Comparison of ENCODE assay signal across 11 cellular contexts in the genomic region with DNA sequence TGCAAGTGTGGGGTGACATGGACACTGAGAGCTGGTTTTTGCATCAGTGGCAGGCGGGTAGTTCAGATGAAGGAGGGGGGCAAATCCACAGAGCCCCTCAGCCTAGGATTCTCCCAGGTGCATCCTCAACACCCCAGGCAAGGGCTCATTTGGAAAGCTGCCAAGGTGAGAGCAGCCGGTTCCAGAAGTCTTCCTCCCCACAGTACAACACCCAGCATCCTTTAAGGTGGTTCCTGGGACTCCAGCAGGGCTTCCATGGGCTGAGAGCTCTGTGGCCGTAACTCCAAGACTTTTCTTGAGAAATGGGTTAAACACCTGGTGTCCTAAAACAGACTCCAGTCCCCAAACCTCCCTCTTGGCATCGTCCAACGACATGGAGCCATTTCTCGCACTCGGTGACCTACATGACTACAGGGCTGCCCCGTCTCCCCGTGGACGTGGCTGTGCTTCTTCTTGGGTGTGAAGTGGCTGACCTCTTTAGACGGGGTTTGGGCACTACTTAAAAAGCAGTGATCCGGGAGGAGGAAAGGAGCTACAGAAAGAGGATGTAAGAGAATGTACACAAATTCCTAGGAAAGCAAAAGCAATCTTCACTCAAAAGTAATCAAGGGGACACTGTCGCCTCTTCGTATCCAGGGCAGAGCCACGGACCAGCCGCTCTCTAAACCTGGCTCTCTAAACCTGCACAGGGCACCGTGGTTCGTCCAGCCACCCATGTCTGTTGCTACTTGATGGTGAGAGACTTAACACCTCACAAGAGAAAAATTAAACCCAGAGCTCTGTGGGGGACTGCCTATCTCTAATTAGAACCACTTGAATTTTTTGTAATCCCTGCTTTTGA. TPM values are rescaled to one million over a fixed set of nuclear protein-coding genes. Genes with fewer than 3 reads are reported as not detected.
A peak's percentile ranks its signal among the peaks of the same experiment; 100 is the strongest.
DNase-seq lines count a peak whose midpoint lies in the region; ATAC-seq, FAIRE-seq and TF ChIP-seq lines count a peak whose summit lies in the region.
"Had no signal": no experiment of that assay in that cellular context is flagged by ENCODE, and none has a peak within 500 bp of the region (broad histone marks: within the 10 kb centered on the region; RNA-seq: fewer than 3 reads in every experiment).

No MANE protein-coding gene starts in this region.

- FAIRE-seq in GM12892 (lab: Jason Lieb, UNC): no peak

- H3K9me3 Mint-ChIP-seq in T-helper 2 cell treated with Interferon-gamma antibody and Interleukin-4, amounts not matched to agents 5 μg/mL and 100 μg/mL, for 36 hours: no peaks in the 10 kb centered on the region
- no peaks in the 10 kb centered on the region for H3K9me3 Mint-ChIP-seq in endothelial cell (ENCODE audit: unreplicated experiment)
- no peaks in the 10 kb centered on the region for H3K9me3 Mint-ChIP-seq in stimulated activated memory B cell treated with anti-CD40 and anti-IgM and Interleukin-4, amounts not matched to agents 10 μg/mL and 1 μg/mL and 100 μg/mL, for 72 hours

- H3K4me1 ChIP-seq in OCI-LY1 (ENCODE audit: insufficient read depth, low read length, severe bottlenecking): peaks cover 88% of the 10 kb centered on the region

- no peaks in the 10 kb centered on the region for H3K9me3 ChIP-seq in OCI-LY1 (ENCODE audit: low read length)

- H3K27ac ChIP-seq in OCI-LY1 (ENCODE audit: low read depth, low read length, poor library complexity, severe bottlenecking): peak overlapping the region; percentile 98
- H3K27ac ChIP-seq: C4-2B had no signal

- H3K36me3 Mint-ChIP-seq in T-helper 2 cell treated with Interferon-gamma antibody and Interleukin-4, amounts not matched to agents 5 μg/mL and 100 μg/mL, for 36 hours (ENCODE audit: low read depth): peaks cover 31% of the 10 kb centered on the region
- peaks cover 6% of the 10 kb centered on the region for H3K36me3 Mint-ChIP-seq in endothelial cell (ENCODE audit: low read depth, unreplicated experiment)
- H3K36me3 Mint-ChIP-seq in stimulated activated memory B cell treated with anti-CD40 and anti-IgM and Interleukin-4, amounts not matched to agents 10 μg/mL and 1 μg/mL and 100 μg/mL, for 72 hours: peaks cover 20% of the 10 kb centered on the region

- no peaks in the 10 kb centered on the region for H4K20me1 ChIP-seq in OCI-LY1 (ENCODE audit: insufficient read depth, low read length)

- peaks cover 47% of the 10 kb centered on the region for H3K79me2 ChIP-seq in OCI-LY1 (ENCODE audit: insufficient read depth, low read length)

- H3K27me3 ChIP-seq in OCI-LY1 (ENCODE audit: insufficient read depth, low read length): no peaks in the 10 kb centered on the region

- ATAC-seq in stimulated activated memory B cell treated with anti-CD40 and anti-IgM and Interleukin-4, amounts not matched to agents 10 μg/mL and 1 μg/mL and 100 μg/mL, for 72 hours: no peak
- ATAC-seq: esophagus mucosa, PC-3 had no signal

- no peak for TF ChIP-seq CTCF in OCI-LY1 (IDR thresholded peaks at IDR 0.05; ENCODE audit: low read length)
- no peak for TF ChIP-seq CTCF in endothelial cell (IDR thresholded peaks at IDR 0.05; ENCODE audit: unreplicated experiment)

- H2AFZ ChIP-seq in OCI-LY1 (ENCODE audit: low read length): no peak overlapping the region

- DNase-seq in T-helper 2 cell treated with Interferon-gamma antibody and Interleukin-4, amounts not matched to agents 5 μg/mL and 100 μg/mL, for 36 hours (ENCODE audit: low spot score): no peak
- DNase-seq in T-helper 2 cell (no peak), endothelial cell (ENCODE audit: low spot score) (no peak), HK-2 (ENCODE audit: unreplicated experiment) (no peak), GM12892 (ENCODE audit: insufficient read length) (no peak)
- DNase-seq in stimulated activated CD4-positive, alpha-beta T cell treated with anti-CD3 and anti-CD28 coated beads, Interleukin-4, amount 100 ng/mL, for 1 hour: no peak
- DNase-seq: PC-3 had no signal

- peak overlapping the region; percentile 14; the same call in 1 of the 2 replicates for H3K4me2 ChIP-seq in OCI-LY1 (ENCODE audit: low read length)

- peak overlapping the region; percentile 85 for H3K4me3 Mint-ChIP-seq in T-helper 2 cell treated with Interferon-gamma antibody and Interleukin-4, amounts not matched to agents 5 μg/mL and 100 μg/mL, for 36 hours
- peak overlapping the region; percentile 25 for H3K4me3 Mint-ChIP-seq in endothelial cell (ENCODE audit: unreplicated experiment)
- H3K4me3 Mint-ChIP-seq in stimulated activated memory B cell treated with anti-CD40 and anti-IgM and Interleukin-4, amounts not matched to agents 10 μg/mL and 1 μg/mL and 100 μg/mL, for 72 hours: no peak overlapping the region

- TF ChIP-seq POLR2A in GM12892 (IDR thresholded peaks at IDR 0.05; ENCODE audit: low read depth, low read length): no peak

- no peaks in the 10 kb centered on the region for H3K27me3 Mint-ChIP-seq in T-helper 2 cell treated with Interferon-gamma antibody and Interleukin-4, amounts not matched to agents 5 μg/mL and 100 μg/mL, for 36 hours (ENCODE audit: low read depth)
- H3K27me3 Mint-ChIP-seq in endothelial cell (ENCODE audit: unreplicated experiment): peaks cover 7% of the 10 kb centered on the region
- H3K27me3 Mint-ChIP-seq in stimulated activated memory B cell treated with anti-CD40 and anti-IgM and Interleukin-4, amounts not matched to agents 10 μg/mL and 1 μg/mL and 100 μg/mL, for 72 hours: no peaks in the 10 kb centered on the region

- H3K27ac Mint-ChIP-seq in T-helper 2 cell treated with Interferon-gamma antibody and Interleukin-4, amounts not matched to agents 5 μg/mL and 100 μg/mL, for 36 hours: peak overlapping the region; percentile 96
- peak overlapping the region; percentile 48 for H3K27ac Mint-ChIP-seq in endothelial cell (ENCODE audit: unreplicated experiment)
- H3K27ac Mint-ChIP-seq in stimulated activated memory B cell treated with anti-CD40 and anti-IgM and Interleukin-4, amounts not matched to agents 10 μg/mL and 1 μg/mL and 100 μg/mL, for 72 hours: peak overlapping the region; percentile 50

- H3F3A ChIP-seq in OCI-LY1 (ENCODE audit: insufficient read depth, low read length): no peaks in the 10 kb centered on the region

- no peak overlapping the region for H3K4me3 ChIP-seq in OCI-LY1 (ENCODE audit: low read depth, low read length, poor library complexity, severe bottlenecking)

- peaks cover 13% of the 10 kb centered on the region; the same call in 1 of the 2 replicates for H3K36me3 ChIP-seq in OCI-LY1 (ENCODE audit: insufficient read depth, low read length)

- H3K4me1 Mint-ChIP-seq in T-helper 2 cell treated with Interferon-gamma antibody and Interleukin-4, amounts not matched to agents 5 μg/mL and 100 μg/mL, for 36 hours (ENCODE audit: low read depth): peaks cover 80% of the 10 kb centered on the region
- H3K4me1 Mint-ChIP-seq in endothelial cell (ENCODE audit: unreplicated experiment): peaks cover 68% of the 10 kb centered on the region
- H3K4me1 Mint-ChIP-seq in stimulated activated memory B cell treated with anti-CD40 and anti-IgM and Interleukin-4, amounts not matched to agents 10 μg/mL and 1 μg/mL and 100 μg/mL, for 72 hours: peaks cover 79% of the 10 kb centered on the region

- H3K9ac ChIP-seq in OCI-LY1 (ENCODE audit: low read length): no peak overlapping the region; the same call in 1 of the 2 replicates

- H3K9me2 ChIP-seq in OCI-LY1 (ENCODE audit: low read depth, low read length): no peaks in the 10 kb centered on the region

RNA-seq across cellular contexts. Expression of a gene that starts 25.5 kb away (rescaled TPM):
- 69.5 TPM for total RNA-seq in endothelial cell (ENCODE audit: unreplicated experiment)
- 34.6 TPM for polyA plus RNA-seq in GM12892 (2012; ENCODE audit: missing spikeins)

RNA-seq across cellular contexts. Expression of a gene that starts 38.4 kb away (rescaled TPM):
- 9.3 TPM for total RNA-seq in endothelial cell (ENCODE audit: unreplicated experiment)
- polyA plus RNA-seq in GM12892 (2012; ENCODE audit: missing spikeins): 2.0 TPM

RNA-seq across cellular contexts. Expression of a gene that starts 47.7 kb away (rescaled TPM):
- 8.9 TPM for total RNA-seq in endothelial cell (ENCODE audit: unreplicated experiment)
- polyA plus RNA-seq in GM12892 (2012; ENCODE audit: missing spikeins): 1.9 TPM

RNA-seq across cellular contexts. Expression of a gene that starts 48.8 kb away (rescaled TPM):
- 211 TPM for total RNA-seq in endothelial cell (ENCODE audit: unreplicated experiment)
- polyA plus RNA-seq in GM12892 (2012; ENCODE audit: missing spikeins): 163 TPM
